Comparison of ENCODE assay signal across 22 cellular contexts in genomic region chr17:46128453-46128852, GRCh38.
DNase-seq lines count a peak whose midpoint lies in the region; ATAC-seq, FAIRE-seq and TF ChIP-seq lines count a peak whose summit lies in the region.
"Had no signal": no experiment of that assay in that cellular context is flagged by ENCODE, and none has a peak within 500 bp of the region (broad histone marks: within the 10 kb centered on the region; RNA-seq: fewer than 3 reads in every experiment).

No MANE protein-coding gene starts in this region.

- H3K4me1 ChIP-seq in left ventricle myocardium inferior (peaks cover 96% of the 10 kb centered on the region), gastrocnemius medialis (peaks cover 84 to 90% of the 10 kb centered on the region in 2 donors)

- H3K9me3 ChIP-seq in T-helper 17 cell (ENCODE audit: control insufficient read depth, low read length, poor library complexity, severe bottlenecking) (no peaks in the 10 kb centered on the region), left ventricle myocardium inferior (replicated peaks) (no peaks in the 10 kb centered on the region), gastrocnemius medialis (no peaks in the 10 kb centered on the region)
- H3K9me3 ChIP-seq: esophagus squamous epithelium had no signal

- H3K36me3 ChIP-seq in left ventricle myocardium inferior (no peaks in the 10 kb centered on the region), gastrocnemius medialis (no peaks in the 10 kb centered on the region)

- H3K27me3 ChIP-seq in left ventricle myocardium inferior (ENCODE audit: low read depth), result no peaks in the 10 kb centered on the region
- H3K27me3 ChIP-seq in gastrocnemius medialis, result no peaks in the 10 kb centered on the region
- H3K27me3 ChIP-seq: esophagus squamous epithelium had no signal

- no peaks in the 10 kb centered on the region for H3K36me3 Mint-ChIP-seq in T-helper 17 cell (ENCODE audit: low read depth)
- H3K36me3 Mint-ChIP-seq in activated CD4-positive, alpha-beta memory T cell treated with anti-CD3 and anti-CD28 coated beads for 36 hours, result no peaks in the 10 kb centered on the region
- H3K36me3 Mint-ChIP-seq in CD14-positive monocyte, result peaks cover 5 to 29% of the 10 kb centered on the region in 2 donors

- no peak for TF ChIP-seq CTCF in left ventricle myocardium inferior (IDR thresholded peaks at IDR 0.05; ENCODE audit: borderline replicate concordance)
- no peak for TF ChIP-seq CTCF in gastrocnemius medialis (IDR thresholded peaks at IDR 0.05 in 4 of 5, conservative IDR thresholded peaks at IDR 0.05 in 1 of 5)
- TF ChIP-seq CTCF in CD14-positive monocyte (IDR thresholded peaks at IDR 0.05), result no peak

- H3K27ac ChIP-seq in left ventricle myocardium inferior (replicated peaks) (peak overlapping the region; percentile 49), gastrocnemius medialis (peak overlapping the region in 3 of 4 donors; percentile 0 to 52 (median 23))
- H3K27ac ChIP-seq: esophagus squamous epithelium, HL-60 had no signal

- no peaks in the 10 kb centered on the region for H3K9me3 Mint-ChIP-seq in activated CD4-positive, alpha-beta memory T cell treated with anti-CD3 and anti-CD28 coated beads for 36 hours
- no peaks in the 10 kb centered on the region for H3K9me3 Mint-ChIP-seq in CD14-positive monocyte

- in situ Hi-C loops in gastrocnemius medialis (cut with MboI; ENCODE audit: low sequenced_read_pairs in 4 of 4), result no loop called here

- intact Hi-C loops in left ventricle myocardium inferior (cut with micrococcal nuclease), result no loop called here
- intact Hi-C loops in gastrocnemius medialis (cut with DNase I; ENCODE audit: low total_unique reads), result no loop called here
- intact Hi-C loops in activated CD4-positive, alpha-beta memory T cell treated with anti-CD3 and anti-CD28 coated beads for 36 hours (cut with micrococcal nuclease), result no loop called here
- intact Hi-C loops in CD14-positive monocyte (cut with micrococcal nuclease), result no loop called here

- no peak overlapping the region for H3K4me3 ChIP-seq in left ventricle myocardium inferior
- H3K4me3 ChIP-seq in gastrocnemius medialis, result no peak overlapping the region
- H3K4me3 ChIP-seq: esophagus squamous epithelium had no signal

- POLR2A ChIA-PET in activated CD4-positive, alpha-beta memory T cell treated with anti-CD3 and anti-CD28 coated beads for 36 hours (lab: Charles Lee), result no interaction called here

- H3K4me3 Mint-ChIP-seq in T-helper 17 cell, result peak overlapping the region; percentile 1
- H3K4me3 Mint-ChIP-seq in activated CD4-positive, alpha-beta memory T cell treated with anti-CD3 and anti-CD28 coated beads for 36 hours, result no peak overlapping the region
- no peak overlapping the region for H3K4me3 Mint-ChIP-seq in CD14-positive monocyte
- H3K4me3 Mint-ChIP-seq: B cell had no signal

- CTCF ChIA-PET in activated CD4-positive, alpha-beta memory T cell treated with anti-CD3 and anti-CD28 coated beads for 36 hours (lab: Charles Lee), result interaction anchor here (1.0 to 1.4 kb wide), 3 partner anchors 17 to 85 kb away, joined by 3 to 4 read pairs (median 3); partner anchors contain the start of gene KANSL1

- no peak for TF ChIP-seq POLR2A in GM12891 (IDR thresholded peaks at IDR 0.05; ENCODE audit: low read depth, low read length)
- no peak for TF ChIP-seq POLR2A in gastrocnemius medialis (IDR thresholded peaks at IDR 0.05)

- peak; percentile 77 for FAIRE-seq in GM12891 (lab: Jason Lieb, UNC)
- FAIRE-seq: bronchial epithelial cell, small intestine, TTC549 had no signal

- H3K27ac Mint-ChIP-seq in T-helper 17 cell (peak overlapping the region; percentile 19), CD14-positive monocyte (peak overlapping the region in 1 of 7 donors; percentile 51)
- H3K27ac Mint-ChIP-seq in activated CD4-positive, alpha-beta memory T cell treated with anti-CD3 and anti-CD28 coated beads for 36 hours, result no peak overlapping the region
- H3K27ac Mint-ChIP-seq: B cell had no signal

- no peak for DNase-seq in GM12891 (ENCODE audit: insufficient read length, low spot score)
- DNase-seq in T-helper 17 cell, result no peak
- no peak for DNase-seq in left ventricle myocardium inferior
- no peak for DNase-seq in gastrocnemius medialis
- DNase-seq in activated CD4-positive, alpha-beta memory T cell treated with anti-CD3 and anti-CD28 coated beads for 36 hours, result no peak
- DNase-seq in CD14-positive monocyte (ENCODE audit: low spot score), result no peak
- DNase-seq: activated CD4-positive, alpha-beta T cell treated with anti-CD3 and anti-CD28 coated beads, Interleukin-2, amount 50 U/mL, for 48 hours; activated T-cell treated with anti-CD3 and anti-CD28 coated beads, Interleukin-2, amount 50 U/mL, for 48 hours; effector CD4-positive, alpha-beta T cell; esophagus squamous epithelium; KBM-7; NCI-H2029; NCI-H446 treated with DMSO at 0.1 percent for 48 hours; NK-92 treated with Interleukin-12 subunit alpha and Interleukin-12 subunit beta, amount 100 ng/mL, for 24 hours; posterior cingulate gyrus; small intestine; stimulated activated CD4-positive, alpha-beta T cell treated with anti-CD3 and anti-CD28 coated beads, Interleukin-4, amount 100 ng/mL, for 1 hour had no signal

- no peaks in the 10 kb centered on the region for H3K27me3 Mint-ChIP-seq in T-helper 17 cell
- no peaks in the 10 kb centered on the region for H3K27me3 Mint-ChIP-seq in activated CD4-positive, alpha-beta memory T cell treated with anti-CD3 and anti-CD28 coated beads for 36 hours
- no peaks in the 10 kb centered on the region for H3K27me3 Mint-ChIP-seq in CD14-positive monocyte (ENCODE audit: low read depth in 3 of 3)
- H3K27me3 Mint-ChIP-seq: B cell had no signal

- ATAC-seq in T-helper 17 cell (peak; percentile 10), gastrocnemius medialis (no peak), HG03460 (IDR thresholded peaks at IDR 0.05; ENCODE audit: unreplicated experiment) (no peak)

- H3K4me1 Mint-ChIP-seq in T-helper 17 cell, result peaks cover 82% of the 10 kb centered on the region
- peaks cover 81% of the 10 kb centered on the region for H3K4me1 Mint-ChIP-seq in activated CD4-positive, alpha-beta memory T cell treated with anti-CD3 and anti-CD28 coated beads for 36 hours (ENCODE audit: low read depth)
- H3K4me1 Mint-ChIP-seq in CD14-positive monocyte, result peaks cover 28% of the 10 kb centered on the region

TF ChIP-seq in GM12891, 5 proteins besides CTCF, POLR2A, EP300 and RAD21:
- no peak for TF ChIP-seq TAF1 (IDR thresholded peaks at IDR 0.05; ENCODE audit: low read depth, low read length)
- TF ChIP-seq PAX5 (IDR thresholded peaks at IDR 0.05; ENCODE audit: insufficient read depth, low read length, severe bottlenecking), result no peak
- no peak for TF ChIP-seq POLR2AphosphoS5 (IDR thresholded peaks at IDR 0.05; ENCODE audit: low read depth, low read length)
